In the genomic region with DNA sequence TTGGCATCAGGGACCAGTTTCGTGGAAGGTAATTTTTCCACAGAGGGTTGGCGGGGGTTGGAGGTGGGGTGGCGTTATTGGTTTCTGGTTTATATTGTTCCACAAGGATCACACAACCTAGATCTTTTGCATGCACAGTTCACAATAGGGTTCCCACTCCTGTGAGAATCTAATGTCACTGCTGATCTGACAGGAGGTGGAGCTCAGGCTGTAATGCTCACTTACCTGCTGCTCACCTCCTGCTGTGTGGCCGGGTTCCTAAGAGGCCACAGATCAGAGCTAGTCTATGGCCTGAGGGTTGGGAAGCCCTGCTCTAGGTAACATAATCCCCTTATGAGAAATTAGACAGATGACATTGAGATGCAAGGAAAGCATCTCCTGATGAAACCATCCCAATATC, we compare ENCODE assay signal across 13 cellular contexts. TPM values are rescaled to one million over a fixed set of nuclear protein-coding genes. Genes with fewer than 3 reads are reported as not detected.
A peak's percentile ranks its signal among the peaks of the same experiment; 100 is the strongest.
DNase-seq lines count a peak whose midpoint lies in the region; ATAC-seq and TF ChIP-seq lines count a peak whose summit lies in the region.
"Had no signal": no experiment of that assay in that cellular context is flagged by ENCODE, and none has a peak within 500 bp of the region (broad histone marks: within the 10 kb centered on the region; RNA-seq: fewer than 3 reads in every experiment).

No MANE protein-coding gene starts in this region.

- peaks cover 70% of the 10 kb centered on the region for H3K4me1 Mint-ChIP-seq in activated CD4-positive, alpha-beta T cell treated with anti-CD3 and anti-CD28 coated beads, Interleukin-2, amount 10 ng/mL, durations not matched to agents 7 days and 5 days
- peaks cover 56% of the 10 kb centered on the region for H3K4me1 Mint-ChIP-seq in activated T-helper 17 cell treated with anti-CD3 and anti-CD28 coated beads, Interleukin-2, amount 50 U/mL, for 72 hours

- H3K4me3 ChIP-seq in HEK293 (ENCODE audit: low read depth, low read length) (no peak overlapping the region), sigmoid colon (no peak overlapping the region), A673 (ENCODE audit: low read depth, low read length, poor library complexity, severe bottlenecking) (no peak overlapping the region)
- H3K4me3 ChIP-seq: prostate gland, SJSA1 had no signal

- H3K36me3 ChIP-seq in HEK293 (ENCODE audit: control insufficient read depth in 2 of 2, insufficient read depth in 1 of 2, low read length in 2 of 2) (no peaks in the 10 kb centered on the region), sigmoid colon (no peaks in the 10 kb centered on the region), A673 (ENCODE audit: insufficient read depth, low read length, poor library complexity, severe bottlenecking) (no peaks in the 10 kb centered on the region)
- H3K36me3 ChIP-seq: prostate gland, SJSA1 had no signal

- intact Hi-C loops in sigmoid colon (cut with DNase I) (no loop called here), A673 (cut with micrococcal nuclease; ENCODE audit: unreplicated experiment) (no loop called here)

- H3K36me3 Mint-ChIP-seq in activated CD4-positive, alpha-beta T cell treated with anti-CD3 and anti-CD28 coated beads, Interleukin-2, amount 10 ng/mL, durations not matched to agents 7 days and 5 days (ENCODE audit: low read depth): peaks cover 87% of the 10 kb centered on the region
- peaks cover 91% of the 10 kb centered on the region for H3K36me3 Mint-ChIP-seq in activated T-helper 17 cell treated with anti-CD3 and anti-CD28 coated beads, Interleukin-2, amount 50 U/mL, for 72 hours (ENCODE audit: low read depth)

- POLR2A ChIA-PET in activated CD4-positive, alpha-beta T cell treated with anti-CD3 and anti-CD28 coated beads, Interleukin-2, amount 10 ng/mL, durations not matched to agents 7 days and 5 days (lab: Charles Lee): no interaction called here
- POLR2A ChIA-PET in HEK293 (lab: Yijun Ruan, JAX): interaction anchor here (0.7 kb wide), 1 partner anchor 29 kb away, joined by 4 read pairs; no protein-coding TSS in a partner anchor
- POLR2A ChIA-PET in A673 (lab: Charles Lee; ENCODE audit: low non-redundant PET): interaction anchor here (0.7 kb wide), 1 partner anchor 1197 kb away, joined by 13 read pairs; no protein-coding TSS in a partner anchor

- no peaks in the 10 kb centered on the region for H3K27me3 Mint-ChIP-seq in activated CD4-positive, alpha-beta T cell treated with anti-CD3 and anti-CD28 coated beads, Interleukin-2, amount 10 ng/mL, durations not matched to agents 7 days and 5 days
- H3K27me3 Mint-ChIP-seq in activated T-helper 17 cell treated with anti-CD3 and anti-CD28 coated beads, Interleukin-2, amount 50 U/mL, for 72 hours: no peaks in the 10 kb centered on the region
- H3K27me3 Mint-ChIP-seq: stimulated activated naive B cell treated with anti-CD40 and anti-IgM and Interleukin-4, amounts not matched to agents 10 μg/mL and 1 μg/mL and 100 μg/mL, for 72 hours had no signal

- no peak for DNase-seq in activated CD4-positive, alpha-beta T cell treated with anti-CD3 and anti-CD28 coated beads, Interleukin-2, amount 10 ng/mL, durations not matched to agents 7 days and 5 days
- DNase-seq in activated CD4-positive, alpha-beta T cell treated with anti-CD3 and anti-CD28 coated beads for 4 hours: no peak
- no peak for DNase-seq in sigmoid colon
- DNase-seq in GM13977 (ENCODE audit: low spot score): no peak
- DNase-seq in UCSD-AML1 (lab: John Stamatoyannopoulos, UW; ENCODE audit: unreplicated experiment): no peak
- no peak for DNase-seq in A673 (ENCODE audit: low spot score)
- DNase-seq: HCEC 1CT; NCI-H1048; stimulated activated naive B cell treated with anti-CD40 and anti-IgM and Interleukin-4, amounts not matched to agents 10 μg/mL and 1 μg/mL and 100 μg/mL, for 72 hours had no signal

- H3K9me3 Mint-ChIP-seq in activated CD4-positive, alpha-beta T cell treated with anti-CD3 and anti-CD28 coated beads, Interleukin-2, amount 10 ng/mL, durations not matched to agents 7 days and 5 days: peaks cover 17% of the 10 kb centered on the region
- peaks cover 4% of the 10 kb centered on the region for H3K9me3 Mint-ChIP-seq in activated T-helper 17 cell treated with anti-CD3 and anti-CD28 coated beads, Interleukin-2, amount 50 U/mL, for 72 hours

- peak overlapping the region; percentile 79 for H3K27ac Mint-ChIP-seq in activated CD4-positive, alpha-beta T cell treated with anti-CD3 and anti-CD28 coated beads, Interleukin-2, amount 10 ng/mL, durations not matched to agents 7 days and 5 days
- H3K27ac Mint-ChIP-seq in activated T-helper 17 cell treated with anti-CD3 and anti-CD28 coated beads, Interleukin-2, amount 50 U/mL, for 72 hours: peak overlapping the region; percentile 88

- in situ Hi-C loops in GM13977 (cut with MboI; ENCODE audit: low pct_unique_long_range_greater_than_20kb, low sequenced_read_pairs, unreplicated experiment): no loop called here

- H3K4me3 Mint-ChIP-seq in activated CD4-positive, alpha-beta T cell treated with anti-CD3 and anti-CD28 coated beads, Interleukin-2, amount 10 ng/mL, durations not matched to agents 7 days and 5 days: peak overlapping the region; percentile 60
- peak overlapping the region; percentile 65 for H3K4me3 Mint-ChIP-seq in activated T-helper 17 cell treated with anti-CD3 and anti-CD28 coated beads, Interleukin-2, amount 50 U/mL, for 72 hours

- CTCF ChIA-PET in activated CD4-positive, alpha-beta T cell treated with anti-CD3 and anti-CD28 coated beads, Interleukin-2, amount 10 ng/mL, durations not matched to agents 7 days and 5 days (lab: Charles Lee): interaction anchor here (0.7 to 1.4 kb wide), 3 partner anchors 10 to 67 kb away, joined by 3 to 5 read pairs (median 3); a partner anchor contains a TSS
- CTCF ChIA-PET in HEK293 (lab: Yijun Ruan, JAX): no interaction called here
- CTCF ChIA-PET in A673 (lab: Charles Lee): no interaction called here

- TF ChIP-seq POLR2A in sigmoid colon (IDR thresholded peaks at IDR 0.05): no peak

- peak; percentile 20 for ATAC-seq in activated T-helper 17 cell treated with anti-CD3 and anti-CD28 coated beads, Interleukin-2, amount 50 U/mL, for 72 hours (replicated peaks)

- H3K9me3 ChIP-seq in HEK293 (ENCODE audit: control insufficient read depth, insufficient read depth, low read depth, low read length) (no peaks in the 10 kb centered on the region), sigmoid colon (no peaks in the 10 kb centered on the region), A673 (ENCODE audit: low read depth, low read length, poor library complexity, severe bottlenecking) (no peaks in the 10 kb centered on the region)
- H3K9me3 ChIP-seq: prostate gland, SJSA1 had no signal

- TF ChIP-seq CTCF in HEK293 (tag by site-specific recombination; IDR thresholded peaks at IDR 0.05) (no peak), sigmoid colon (IDR thresholded peaks at IDR 0.05) (no peak), GM13977 (IDR thresholded peaks at IDR 0.05; ENCODE audit: extremely low read depth, insufficient read depth, missing control alignments) (no peak), A673 (conservative IDR thresholded peaks at IDR 0.05; ENCODE audit: low read depth, low read length) (no peak)

- H3K4me1 ChIP-seq in HEK293 (ENCODE audit: control insufficient read depth, insufficient read depth, low read length) (0 out of 2 replicates have a peak, but pooled peaks cover under 1% of the 10 kb centered on the region), sigmoid colon (peaks cover 0 to 33% (median 30%) of the 10 kb centered on the region in 4 donors), A673 (ENCODE audit: insufficient read depth, low read length, poor library complexity, severe bottlenecking) (peaks cover 22% of the 10 kb centered on the region)
- H3K4me1 ChIP-seq: SJSA1 had no signal

- H3K27ac ChIP-seq in HEK293 (ENCODE audit: extremely low read depth, low read depth, low read length): no peak overlapping the region
- H3K27ac ChIP-seq in sigmoid colon: peak overlapping the region in 3 of 4 donors; percentile 8 to 59 (median 43)
- no peak overlapping the region for H3K27ac ChIP-seq in A673 (ENCODE audit: low read depth, low read length, poor library complexity, severe bottlenecking)
- H3K27ac ChIP-seq: prostate gland, SJSA1 had no signal

- TF ChIP-seq EP300 in sigmoid colon (IDR thresholded peaks at IDR 0.05): no peak

- BruUV-seq in A673 (replicated peaks; lab: Mats Ljungman, UMichigan): no TSS peak

- 82 to 85% methylated on average over 4 of the region's 4 CpGs for WGBS in sigmoid colon, 2 donors

- no peaks in the 10 kb centered on the region for H3K27me3 ChIP-seq in sigmoid colon
- H3K27me3 ChIP-seq in A673 (replicated peaks; ENCODE audit: insufficient read depth, low read depth, low read length, poor library complexity): no peaks in the 10 kb centered on the region
- H3K27me3 ChIP-seq: SJSA1 had no signal

TF ChIP-seq in HEK293, 187 proteins besides CTCF, POLR2A, EP300 and RAD21:
- TF ChIP-seq SCRT2 (tag by site-specific recombination; IDR thresholded peaks at IDR 0.05) (no peak), FEZF1 (tag by site-specific recombination; IDR thresholded peaks at IDR 0.05) (peak; percentile 61), ZBTB48 (tag by site-specific recombination; IDR thresholded peaks at IDR 0.05) (no peak), ZEB2 (tag by site-specific recombination; IDR thresholded peaks at IDR 0.05) (no peak)

RNA-seq across cellular contexts. Expression of a gene that starts 12.6 kb away (rescaled TPM):
- 100 to 1,000 TPM; 370 to 405 TPM for total RNA-seq in activated CD4-positive, alpha-beta T cell treated with anti-CD3 and anti-CD28 coated beads, Interleukin-2, amount 10 ng/mL, durations not matched to agents 7 days and 5 days
- total RNA-seq in activated T-helper 17 cell treated with anti-CD3 and anti-CD28 coated beads, Interleukin-2, amount 50 U/mL, for 72 hours: 100 to 1,000 TPM; 135 to 157 TPM
- 1 to 10 TPM in 3 of 4 donors, under 1 TPM in 1; 0.83 to 1.4 (median 1.2) TPM for total RNA-seq in sigmoid colon
- 10 to 100 TPM in 1 of 3 donors, 1 to 10 TPM in 2; 1.6 to 19.3 (median 1.8) TPM for polyA plus RNA-seq in sigmoid colon
- total RNA-seq in A673 (2021): 0.09 TPM in 1 of 2 replicates, not detected in the other

Comparison
In these comparisons a context has a peak if more than half of its experiments do, and no peak if none do; other contexts are left out.
1. H3K27ac ChIP-seq: peak in sigmoid colon (3 of 4); none in HEK293 (single experiment) and A673 (single experiment).
2. RNA of a gene that starts 12.6 kb away (total RNA-seq): 370 to 405 TPM in activated CD4-positive, alpha-beta T cell treated with anti-CD3 and anti-CD28 coated beads, Interleukin-2, amount 10 ng/mL, durations not matched to agents 7 days and 5 days and 135 to 157 TPM in activated T-helper 17 cell treated with anti-CD3 and anti-CD28 coated beads, Interleukin-2, amount 50 U/mL, for 72 hours; 0.83 to 1.4 TPM in sigmoid colon and 0.09 TPM in A673; every median in the first group is over 10 times any median in the second.